1 cellular context compared by ENCODE assay signal in the genomic region with DNA sequence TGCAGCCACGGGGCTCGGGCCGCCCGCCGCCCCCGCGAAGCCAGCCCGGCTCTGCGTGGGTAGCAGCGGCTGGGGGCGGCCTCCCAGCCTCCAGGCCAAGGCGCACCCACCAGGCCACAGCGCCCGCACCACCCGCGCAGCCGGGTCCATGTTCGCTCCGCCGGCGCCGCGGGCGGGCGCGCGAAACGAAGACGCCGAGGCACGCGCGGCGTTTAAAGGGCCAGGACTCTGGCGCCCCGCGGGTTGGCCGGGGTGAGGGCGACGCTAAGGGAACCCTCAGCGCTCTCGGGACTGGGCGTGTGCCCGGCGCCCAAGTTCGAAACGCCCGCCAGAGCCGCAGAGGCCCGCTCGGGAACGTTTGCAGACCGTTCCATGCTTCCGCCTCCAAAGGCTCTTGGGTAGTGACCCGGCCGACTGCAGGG.
TF ChIP-seq lines count a peak whose summit lies in the region.

A gene (minus strand): TSS at position 162 of the 422 bp plus-strand sequence. CDS start 12 bp downstream, at position 150.

TF ChIP-seq in HepG2, 621 proteins besides CTCF, POLR2A, EP300 and RAD21 (continued from another document and continues in another):
- TF ChIP-seq, protein P1, sequence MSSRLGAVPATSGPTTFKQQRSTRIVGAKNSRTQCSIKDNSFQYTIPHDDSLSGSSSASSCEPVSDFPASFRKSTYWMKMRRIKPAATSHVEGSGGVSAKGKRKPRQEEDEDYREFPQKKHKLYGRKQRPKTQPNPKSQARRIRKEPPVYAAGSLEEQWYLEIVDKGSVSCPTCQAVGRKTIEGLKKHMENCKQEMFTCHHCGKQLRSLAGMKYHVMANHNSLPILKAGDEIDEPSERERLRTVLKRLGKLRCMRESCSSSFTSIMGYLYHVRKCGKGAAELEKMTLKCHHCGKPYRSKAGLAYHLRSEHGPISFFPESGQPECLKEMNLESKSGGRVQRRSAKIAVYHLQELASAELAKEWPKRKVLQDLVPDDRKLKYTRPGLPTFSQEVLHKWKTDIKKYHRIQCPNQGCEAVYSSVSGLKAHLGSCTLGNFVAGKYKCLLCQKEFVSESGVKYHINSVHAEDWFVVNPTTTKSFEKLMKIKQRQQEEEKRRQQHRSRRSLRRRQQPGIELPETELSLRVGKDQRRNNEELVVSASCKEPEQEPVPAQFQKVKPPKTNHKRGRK (CRISPR knock-in tag; IDR thresholded peaks at IDR 0.05), result no peak
- TF ChIP-seq XBP1 (CRISPR knock-in tag; IDR thresholded peaks at IDR 0.05) (no peak), HOXD1 (CRISPR knock-in tag; IDR thresholded peaks at IDR 0.05) (no peak), ATRX (CRISPR knock-in tag; IDR thresholded peaks at IDR 0.05; ENCODE audit: borderline replicate concordance) (no peak), KMT2A (CRISPR knock-in tag; IDR thresholded peaks at IDR 0.05) (no peak; the same call in 1 of the 2 replicates), ZNF446 (CRISPR knock-in tag; IDR thresholded peaks at IDR 0.05) (peak; percentile 80), RARA (CRISPR knock-in tag; IDR thresholded peaks at IDR 0.05) (peak; percentile 5; the same call in 1 of the 2 replicates), BRD4 (CRISPR knock-in tag; IDR thresholded peaks at IDR 0.05) (no peak), SNAPC2 (CRISPR knock-in tag; IDR thresholded peaks at IDR 0.05) (no peak), YY1 (IDR thresholded peaks at IDR 0.05; ENCODE audit: insufficient read depth, insufficient replicate concordance, low read depth, low read length) (peak; percentile 46), HNRNPLL (IDR thresholded peaks at IDR 0.05; ENCODE audit: low read depth, low read length, poor library complexity, severe bottlenecking) (peak; percentile 66), NFKB2 (CRISPR knock-in tag; IDR thresholded peaks at IDR 0.05; ENCODE audit: borderline replicate concordance) (no peak), ZNF282 (IDR thresholded peaks at IDR 0.05; ENCODE audit: partially characterized antibody) (no peak), FOXC1 (CRISPR knock-in tag; IDR thresholded peaks at IDR 0.05; ENCODE audit: borderline replicate concordance) (no peak), TBX2 (CRISPR knock-in tag; IDR thresholded peaks at IDR 0.05; ENCODE audit: borderline replicate concordance) (peak; percentile 49; the same call in 1 of the 2 replicates), CEBPG (CRISPR knock-in tag; IDR thresholded peaks at IDR 0.05) (no peak), ZNF878 (CRISPR knock-in tag; IDR thresholded peaks at IDR 0.05) (no peak), GATAD1 (CRISPR knock-in tag; IDR thresholded peaks at IDR 0.05) (peak; percentile 4; the same call in 1 of the 2 replicates), PHF5A (CRISPR knock-in tag; IDR thresholded peaks at IDR 0.05; ENCODE audit: low read depth, unreplicated experiment) (peak; percentile 2), ZNF350 (CRISPR knock-in tag; IDR thresholded peaks at IDR 0.05; ENCODE audit: borderline replicate concordance, low read depth) (peak; percentile 26; the same call in 1 of the 2 replicates), DNMT3B (CRISPR knock-in tag; conservative IDR thresholded peaks at IDR 0.05) (no peak), ZBTB38 (CRISPR knock-in tag; IDR thresholded peaks at IDR 0.05) (peak; percentile 34; the same call in 1 of the 2 replicates), ZNF546 (CRISPR knock-in tag; conservative IDR thresholded peaks at IDR 0.05) (peak; percentile 71; the same call in 1 of the 2 replicates), ZNF468 (CRISPR knock-in tag; IDR thresholded peaks at IDR 0.05) (no peak), HES4 (CRISPR knock-in tag; IDR thresholded peaks at IDR 0.05; ENCODE audit: borderline replicate concordance) (0 out of 2 replicates have a peak, but pooled peaks have one; percentile 5), HDAC1 (CRISPR knock-in tag; IDR thresholded peaks at IDR 0.05) (peak; percentile 35), CENPX (CRISPR knock-in tag; IDR thresholded peaks at IDR 0.05) (no peak), ZNF747 (CRISPR knock-in tag; IDR thresholded peaks at IDR 0.05; ENCODE audit: borderline replicate concordance) (peak; percentile 86; the same call in 1 of the 2 replicates), PCBP1 (IDR thresholded peaks at IDR 0.05; ENCODE audit: borderline replicate concordance, low read depth, low read length) (0 out of 2 replicates have a peak, but pooled peaks have one; percentile 59), ZNF232 (CRISPR knock-in tag; IDR thresholded peaks at IDR 0.05; ENCODE audit: borderline replicate concordance) (no peak), SIX1 (CRISPR knock-in tag; IDR thresholded peaks at IDR 0.05; ENCODE audit: borderline replicate concordance) (no peak), IRF2 (CRISPR knock-in tag; IDR thresholded peaks at IDR 0.05) (no peak; the same call in 1 of the 2 replicates), ZNF225 (CRISPR knock-in tag; IDR thresholded peaks at IDR 0.05) (peak; percentile 44; the same call in 1 of the 2 replicates)
- TF ChIP-seq, protein P2, sequence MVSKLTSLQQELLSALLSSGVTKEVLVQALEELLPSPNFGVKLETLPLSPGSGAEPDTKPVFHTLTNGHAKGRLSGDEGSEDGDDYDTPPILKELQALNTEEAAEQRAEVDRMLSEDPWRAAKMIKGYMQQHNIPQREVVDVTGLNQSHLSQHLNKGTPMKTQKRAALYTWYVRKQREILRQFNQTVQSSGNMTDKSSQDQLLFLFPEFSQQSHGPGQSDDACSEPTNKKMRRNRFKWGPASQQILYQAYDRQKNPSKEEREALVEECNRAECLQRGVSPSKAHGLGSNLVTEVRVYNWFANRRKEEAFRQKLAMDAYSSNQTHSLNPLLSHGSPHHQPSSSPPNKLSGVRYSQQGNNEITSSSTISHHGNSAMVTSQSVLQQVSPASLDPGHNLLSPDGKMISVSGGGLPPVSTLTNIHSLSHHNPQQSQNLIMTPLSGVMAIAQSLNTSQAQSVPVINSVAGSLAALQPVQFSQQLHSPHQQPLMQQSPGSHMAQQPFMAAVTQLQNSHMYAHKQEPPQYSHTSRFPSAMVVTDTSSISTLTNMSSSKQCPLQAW (CRISPR knock-in tag; IDR thresholded peaks at IDR 0.05), result no peak
- TF ChIP-seq, protein P3, sequence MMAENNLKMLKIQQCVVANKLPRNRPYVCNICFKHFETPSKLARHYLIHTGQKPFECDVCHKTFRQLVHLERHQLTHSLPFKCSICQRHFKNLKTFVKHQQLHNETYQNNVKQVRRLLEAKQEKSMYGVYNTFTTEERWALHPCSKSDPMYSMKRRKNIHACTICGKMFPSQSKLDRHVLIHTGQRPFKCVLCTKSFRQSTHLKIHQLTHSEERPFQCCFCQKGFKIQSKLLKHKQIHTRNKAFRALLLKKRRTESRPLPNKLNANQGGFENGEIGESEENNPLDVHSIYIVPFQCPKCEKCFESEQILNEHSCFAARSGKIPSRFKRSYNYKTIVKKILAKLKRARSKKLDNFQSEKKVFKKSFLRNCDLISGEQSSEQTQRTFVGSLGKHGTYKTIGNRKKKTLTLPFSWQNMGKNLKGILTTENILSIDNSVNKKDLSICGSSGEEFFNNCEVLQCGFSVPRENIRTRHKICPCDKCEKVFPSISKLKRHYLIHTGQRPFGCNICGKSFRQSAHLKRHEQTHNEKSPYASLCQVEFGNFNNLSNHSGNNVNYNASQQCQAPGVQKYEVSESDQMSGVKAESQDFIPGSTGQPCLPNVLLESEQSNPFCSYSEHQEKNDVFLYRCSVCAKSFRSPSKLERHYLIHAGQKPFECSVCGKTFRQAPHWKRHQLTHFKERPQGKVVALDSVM (CRISPR knock-in tag; IDR thresholded peaks at IDR 0.05), result peak; percentile 28; the same call in 1 of the 2 replicates
- TF ChIP-seq, protein P4, sequence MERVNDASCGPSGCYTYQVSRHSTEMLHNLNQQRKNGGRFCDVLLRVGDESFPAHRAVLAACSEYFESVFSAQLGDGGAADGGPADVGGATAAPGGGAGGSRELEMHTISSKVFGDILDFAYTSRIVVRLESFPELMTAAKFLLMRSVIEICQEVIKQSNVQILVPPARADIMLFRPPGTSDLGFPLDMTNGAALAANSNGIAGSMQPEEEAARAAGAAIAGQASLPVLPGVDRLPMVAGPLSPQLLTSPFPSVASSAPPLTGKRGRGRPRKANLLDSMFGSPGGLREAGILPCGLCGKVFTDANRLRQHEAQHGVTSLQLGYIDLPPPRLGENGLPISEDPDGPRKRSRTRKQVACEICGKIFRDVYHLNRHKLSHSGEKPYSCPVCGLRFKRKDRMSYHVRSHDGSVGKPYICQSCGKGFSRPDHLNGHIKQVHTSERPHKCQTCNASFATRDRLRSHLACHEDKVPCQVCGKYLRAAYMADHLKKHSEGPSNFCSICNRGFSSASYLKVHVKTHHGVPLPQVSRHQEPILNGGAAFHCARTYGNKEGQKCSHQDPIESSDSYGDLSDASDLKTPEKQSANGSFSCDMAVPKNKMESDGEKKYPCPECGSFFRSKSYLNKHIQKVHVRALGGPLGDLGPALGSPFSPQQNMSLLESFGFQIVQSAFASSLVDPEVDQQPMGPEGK (CRISPR knock-in tag; IDR thresholded peaks at IDR 0.05), result peak; percentile 17
- TF ChIP-seq, protein P5, sequence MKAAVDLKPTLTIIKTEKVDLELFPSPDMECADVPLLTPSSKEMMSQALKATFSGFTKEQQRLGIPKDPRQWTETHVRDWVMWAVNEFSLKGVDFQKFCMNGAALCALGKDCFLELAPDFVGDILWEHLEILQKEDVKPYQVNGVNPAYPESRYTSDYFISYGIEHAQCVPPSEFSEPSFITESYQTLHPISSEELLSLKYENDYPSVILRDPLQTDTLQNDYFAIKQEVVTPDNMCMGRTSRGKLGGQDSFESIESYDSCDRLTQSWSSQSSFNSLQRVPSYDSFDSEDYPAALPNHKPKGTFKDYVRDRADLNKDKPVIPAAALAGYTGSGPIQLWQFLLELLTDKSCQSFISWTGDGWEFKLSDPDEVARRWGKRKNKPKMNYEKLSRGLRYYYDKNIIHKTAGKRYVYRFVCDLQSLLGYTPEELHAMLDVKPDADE (CRISPR knock-in tag; IDR thresholded peaks at IDR 0.05), result no peak
- TF ChIP-seq, protein P6, sequence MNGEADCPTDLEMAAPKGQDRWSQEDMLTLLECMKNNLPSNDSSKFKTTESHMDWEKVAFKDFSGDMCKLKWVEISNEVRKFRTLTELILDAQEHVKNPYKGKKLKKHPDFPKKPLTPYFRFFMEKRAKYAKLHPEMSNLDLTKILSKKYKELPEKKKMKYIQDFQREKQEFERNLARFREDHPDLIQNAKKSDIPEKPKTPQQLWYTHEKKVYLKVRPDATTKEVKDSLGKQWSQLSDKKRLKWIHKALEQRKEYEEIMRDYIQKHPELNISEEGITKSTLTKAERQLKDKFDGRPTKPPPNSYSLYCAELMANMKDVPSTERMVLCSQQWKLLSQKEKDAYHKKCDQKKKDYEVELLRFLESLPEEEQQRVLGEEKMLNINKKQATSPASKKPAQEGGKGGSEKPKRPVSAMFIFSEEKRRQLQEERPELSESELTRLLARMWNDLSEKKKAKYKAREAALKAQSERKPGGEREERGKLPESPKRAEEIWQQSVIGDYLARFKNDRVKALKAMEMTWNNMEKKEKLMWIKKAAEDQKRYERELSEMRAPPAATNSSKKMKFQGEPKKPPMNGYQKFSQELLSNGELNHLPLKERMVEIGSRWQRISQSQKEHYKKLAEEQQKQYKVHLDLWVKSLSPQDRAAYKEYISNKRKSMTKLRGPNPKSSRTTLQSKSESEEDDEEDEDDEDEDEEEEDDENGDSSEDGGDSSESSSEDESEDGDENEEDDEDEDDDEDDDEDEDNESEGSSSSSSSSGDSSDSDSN (CRISPR knock-in tag; IDR thresholded peaks at IDR 0.05), result peak; percentile 41; the same call in 1 of the 2 replicates
- TF ChIP-seq, protein P7, sequence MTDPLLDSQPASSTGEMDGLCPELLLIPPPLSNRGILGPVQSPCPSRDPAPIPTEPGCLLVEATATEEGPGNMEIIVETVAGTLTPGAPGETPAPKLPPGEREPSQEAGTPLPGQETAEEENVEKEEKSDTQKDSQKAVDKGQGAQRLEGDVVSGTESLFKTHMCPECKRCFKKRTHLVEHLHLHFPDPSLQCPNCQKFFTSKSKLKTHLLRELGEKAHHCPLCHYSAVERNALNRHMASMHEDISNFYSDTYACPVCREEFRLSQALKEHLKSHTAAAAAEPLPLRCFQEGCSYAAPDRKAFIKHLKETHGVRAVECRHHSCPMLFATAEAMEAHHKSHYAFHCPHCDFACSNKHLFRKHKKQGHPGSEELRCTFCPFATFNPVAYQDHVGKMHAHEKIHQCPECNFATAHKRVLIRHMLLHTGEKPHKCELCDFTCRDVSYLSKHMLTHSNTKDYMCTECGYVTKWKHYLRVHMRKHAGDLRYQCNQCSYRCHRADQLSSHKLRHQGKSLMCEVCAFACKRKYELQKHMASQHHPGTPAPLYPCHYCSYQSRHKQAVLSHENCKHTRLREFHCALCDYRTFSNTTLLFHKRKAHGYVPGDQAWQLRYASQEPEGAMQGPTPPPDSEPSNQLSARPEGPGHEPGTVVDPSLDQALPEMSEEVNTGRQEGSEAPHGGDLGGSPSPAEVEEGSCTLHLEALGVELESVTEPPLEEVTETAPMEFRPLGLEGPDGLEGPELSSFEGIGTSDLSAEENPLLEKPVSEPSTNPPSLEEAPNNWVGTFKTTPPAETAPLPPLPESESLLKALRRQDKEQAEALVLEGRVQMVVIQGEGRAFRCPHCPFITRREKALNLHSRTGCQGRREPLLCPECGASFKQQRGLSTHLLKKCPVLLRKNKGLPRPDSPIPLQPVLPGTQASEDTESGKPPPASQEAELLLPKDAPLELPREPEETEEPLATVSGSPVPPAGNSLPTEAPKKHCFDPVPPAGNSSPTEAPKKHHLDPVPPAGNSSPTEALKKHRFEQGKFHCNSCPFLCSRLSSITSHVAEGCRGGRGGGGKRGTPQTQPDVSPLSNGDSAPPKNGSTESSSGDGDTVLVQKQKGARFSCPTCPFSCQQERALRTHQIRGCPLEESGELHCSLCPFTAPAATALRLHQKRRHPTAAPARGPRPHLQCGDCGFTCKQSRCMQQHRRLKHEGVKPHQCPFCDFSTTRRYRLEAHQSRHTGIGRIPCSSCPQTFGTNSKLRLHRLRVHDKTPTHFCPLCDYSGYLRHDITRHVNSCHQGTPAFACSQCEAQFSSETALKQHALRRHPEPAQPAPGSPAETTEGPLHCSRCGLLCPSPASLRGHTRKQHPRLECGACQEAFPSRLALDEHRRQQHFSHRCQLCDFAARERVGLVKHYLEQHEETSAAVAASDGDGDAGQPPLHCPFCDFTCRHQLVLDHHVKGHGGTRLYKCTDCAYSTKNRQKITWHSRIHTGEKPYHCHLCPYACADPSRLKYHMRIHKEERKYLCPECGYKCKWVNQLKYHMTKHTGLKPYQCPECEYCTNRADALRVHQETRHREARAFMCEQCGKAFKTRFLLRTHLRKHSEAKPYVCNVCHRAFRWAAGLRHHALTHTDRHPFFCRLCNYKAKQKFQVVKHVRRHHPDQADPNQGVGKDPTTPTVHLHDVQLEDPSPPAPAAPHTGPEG (CRISPR knock-in tag; IDR thresholded peaks at IDR 0.05), result peak; percentile 100
- TF ChIP-seq, protein P8, sequence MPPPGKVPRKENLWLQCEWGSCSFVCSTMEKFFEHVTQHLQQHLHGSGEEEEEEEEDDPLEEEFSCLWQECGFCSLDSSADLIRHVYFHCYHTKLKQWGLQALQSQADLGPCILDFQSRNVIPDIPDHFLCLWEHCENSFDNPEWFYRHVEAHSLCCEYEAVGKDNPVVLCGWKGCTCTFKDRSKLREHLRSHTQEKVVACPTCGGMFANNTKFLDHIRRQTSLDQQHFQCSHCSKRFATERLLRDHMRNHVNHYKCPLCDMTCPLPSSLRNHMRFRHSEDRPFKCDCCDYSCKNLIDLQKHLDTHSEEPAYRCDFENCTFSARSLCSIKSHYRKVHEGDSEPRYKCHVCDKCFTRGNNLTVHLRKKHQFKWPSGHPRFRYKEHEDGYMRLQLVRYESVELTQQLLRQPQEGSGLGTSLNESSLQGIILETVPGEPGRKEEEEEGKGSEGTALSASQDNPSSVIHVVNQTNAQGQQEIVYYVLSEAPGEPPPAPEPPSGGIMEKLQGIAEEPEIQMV (CRISPR knock-in tag; IDR thresholded peaks at IDR 0.05; ENCODE audit: low read depth), result no peak
